ENCODE assay signal across 12 cellular contexts in the genomic region with DNA sequence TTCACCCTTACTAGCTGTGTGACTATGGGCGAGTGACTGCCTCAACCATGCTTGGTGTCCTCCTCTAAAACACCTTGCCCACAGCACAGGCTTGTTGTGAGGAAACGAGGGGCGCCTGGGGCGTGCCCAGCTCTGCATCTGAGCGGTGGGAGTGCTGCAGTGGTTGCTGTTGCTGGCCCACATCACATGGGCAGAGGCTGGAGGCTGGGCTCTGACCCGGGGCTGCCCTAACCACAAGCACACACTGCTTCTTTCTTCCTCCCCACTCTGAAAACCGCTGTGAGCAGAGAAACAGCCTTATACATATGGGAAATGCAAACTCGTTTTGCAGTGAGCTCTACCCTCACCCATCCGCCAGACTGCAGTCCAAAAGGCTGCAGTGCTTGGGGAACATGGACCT.
DNase-seq lines count a peak whose midpoint lies in the region; ATAC-seq and TF ChIP-seq lines count a peak whose summit lies in the region.
"Had no signal": no experiment of that assay in that cellular context is flagged by ENCODE, and none has a peak within 500 bp of the region (broad histone marks: within the 10 kb centered on the region; RNA-seq: fewer than 3 reads in every experiment).

No MANE protein-coding gene starts in this region.

- intact Hi-C loops in heart right ventricle (cut with DNase I), result no loop called here

- H3K27ac ChIP-seq in heart right ventricle, result no peak overlapping the region
- H3K27ac ChIP-seq: colonic mucosa, suprapubic skin, VCaP had no signal

- H3K36me3 ChIP-seq in heart right ventricle, result peaks cover 0 to 100% (median 66%) of the 10 kb centered on the region in 9 donors

- no peaks in the 10 kb centered on the region for H3K27me3 ChIP-seq in heart right ventricle
- H3K27me3 ChIP-seq: colonic mucosa, suprapubic skin had no signal

- no peaks in the 10 kb centered on the region for H3K9me3 ChIP-seq in heart right ventricle
- H3K9me3 ChIP-seq: colonic mucosa, suprapubic skin had no signal

- peak; percentile 63 for ATAC-seq in GM19043 (IDR thresholded peaks at IDR 0.05; ENCODE audit: low read depth, unreplicated experiment)
- peak; percentile 53 for ATAC-seq in HG03354 (IDR thresholded peaks at IDR 0.05; ENCODE audit: poor library complexity, severe bottlenecking, unreplicated experiment)
- ATAC-seq in heart right ventricle, result no peak
- no peak for ATAC-seq in GM18868 (IDR thresholded peaks at IDR 0.05; ENCODE audit: unreplicated experiment)

- H3K4me3 ChIP-seq in heart right ventricle, result no peak overlapping the region
- H3K4me3 ChIP-seq: colonic mucosa, suprapubic skin had no signal

- DNase-seq in activated CD8-positive, alpha-beta memory T cell treated with anti-CD3 and anti-CD28 coated beads, Interleukin-2, amount 50 U/mL, for 48 hours, result peak; percentile 57
- peak; percentile 31 for DNase-seq in stimulated activated CD8-positive, alpha-beta memory T cell treated with anti-CD3 and anti-CD28 coated beads, Interleukin-12 subunit alpha, Interleukin-12 subunit beta, amount 100 ng/mL, for 4 hours (ENCODE audit: low read depth)
- no peak for DNase-seq in heart right ventricle
- DNase-seq in NCI-H1436 (lab: John Stamatoyannopoulos, UW), result no peak
- DNase-seq in NCI-H774 (lab: John Stamatoyannopoulos, UW), result no peak
- DNase-seq: colonic mucosa, NCI-H446 had no signal

- H3K4me1 ChIP-seq in heart right ventricle, result peaks cover 0 to 18% (median 6%) of the 10 kb centered on the region in 9 donors
- H3K4me1 ChIP-seq: colonic mucosa, suprapubic skin had no signal

- TF ChIP-seq CTCF in heart right ventricle (IDR thresholded peaks at IDR 0.05), result no peak

- 77 to 81% methylated on average over 9 of the region's 9 CpGs for WGBS in heart right ventricle, 2 donors

Comparison
In these comparisons a context has a peak if more than half of its experiments do, and no peak if none do; other contexts are left out.
1. ATAC-seq: peak in GM19043 (single experiment) and HG03354 (single experiment); none in heart right ventricle (0 of 8) and GM18868 (single experiment).
2. DNase-seq: peak in activated CD8-positive, alpha-beta memory T cell treated with anti-CD3 and anti-CD28 coated beads, Interleukin-2, amount 50 U/mL, for 48 hours (single experiment) and stimulated activated CD8-positive, alpha-beta memory T cell treated with anti-CD3 and anti-CD28 coated beads, Interleukin-12 subunit alpha, Interleukin-12 subunit beta, amount 100 ng/mL, for 4 hours (single experiment); none in heart right ventricle (0 of 2), NCI-H1436 (single experiment) and NCI-H774 (single experiment).